9 cellular contexts compared by ENCODE assay signal in genomic region chr2:64114912-64115277, GRCh38. TPM values are rescaled to one million over a fixed set of nuclear protein-coding genes. Genes with fewer than 3 reads are reported as not detected.
DNase-seq lines count a peak whose midpoint lies in the region; ATAC-seq and TF ChIP-seq lines count a peak whose summit lies in the region.
"Had no signal": no experiment of that assay in that cellular context is flagged by ENCODE, and none has a peak within 500 bp of the region (broad histone marks: within the 10 kb centered on the region; RNA-seq: fewer than 3 reads in every experiment).

No MANE protein-coding gene starts in this region.

- H3K27me3 ChIP-seq in body of pancreas = no peaks in the 10 kb centered on the region

- peaks cover 62% of the 10 kb centered on the region for H3K4me1 ChIP-seq in body of pancreas

- no peak overlapping the region for H3K4me3 ChIP-seq in body of pancreas

- DNase-seq in activated CD4-positive, alpha-beta T cell treated with anti-CD3 and anti-CD28 coated beads, Interleukin-2, amount 10 ng/mL, durations not matched to agents 7 days and 5 days = no peak
- DNase-seq in activated CD4-positive, alpha-beta T cell treated with anti-CD3 and anti-CD28 coated beads, Interleukin-2, amount 50 U/mL, for 1 hour = no peak
- DNase-seq in body of pancreas (no peak), substantia nigra (lab: John Stamatoyannopoulos, UW) (no peak), AG20443 (ENCODE audit: low spot score) (no peak), HuH-7.5 (ENCODE audit: low spot score) (no peak)
- DNase-seq in effector CD4-positive, alpha-beta T cell = no peak
- DNase-seq: head of caudate nucleus had no signal

- no peaks in the 10 kb centered on the region for H3K9me3 Mint-ChIP-seq in activated CD4-positive, alpha-beta T cell treated with anti-CD3 and anti-CD28 coated beads, Interleukin-2, amount 10 ng/mL, durations not matched to agents 7 days and 5 days

- H3K27me3 Mint-ChIP-seq in activated CD4-positive, alpha-beta T cell treated with anti-CD3 and anti-CD28 coated beads, Interleukin-2, amount 10 ng/mL, durations not matched to agents 7 days and 5 days = no peaks in the 10 kb centered on the region

- H3K27ac ChIP-seq in body of pancreas (peak overlapping the region; percentile 50 to 80 (median 70)), substantia nigra (ENCODE audit: low read depth, low read length, poor library complexity, severe bottlenecking) (peak overlapping the region; percentile 50)

- H3K36me3 Mint-ChIP-seq in activated CD4-positive, alpha-beta T cell treated with anti-CD3 and anti-CD28 coated beads, Interleukin-2, amount 10 ng/mL, durations not matched to agents 7 days and 5 days (ENCODE audit: low read depth) = peaks cover 9% of the 10 kb centered on the region

- 40 to 53% methylated on average over 3 of the region's 3 CpGs for WGBS in body of pancreas, 2 donors

- no peak overlapping the region for H3K4me3 Mint-ChIP-seq in activated CD4-positive, alpha-beta T cell treated with anti-CD3 and anti-CD28 coated beads, Interleukin-2, amount 10 ng/mL, durations not matched to agents 7 days and 5 days

- CTCF ChIA-PET in activated CD4-positive, alpha-beta T cell treated with anti-CD3 and anti-CD28 coated beads, Interleukin-2, amount 10 ng/mL, durations not matched to agents 7 days and 5 days (lab: Charles Lee) = interaction anchor here (1.1 to 1.5 kb wide), 3 partner anchors 9 to 18 kb away, joined by 4 to 7 read pairs (median 5); no protein-coding TSS in a partner anchor

- no peak for TF ChIP-seq CTCF in body of pancreas (IDR thresholded peaks at IDR 0.05)

- POLR2A ChIA-PET in activated CD4-positive, alpha-beta T cell treated with anti-CD3 and anti-CD28 coated beads, Interleukin-2, amount 10 ng/mL, durations not matched to agents 7 days and 5 days (lab: Charles Lee) = no interaction called here

- intact Hi-C loops in body of pancreas (cut with DNase I) = no loop called here

- H3K27ac Mint-ChIP-seq in activated CD4-positive, alpha-beta T cell treated with anti-CD3 and anti-CD28 coated beads, Interleukin-2, amount 10 ng/mL, durations not matched to agents 7 days and 5 days = peak overlapping the region; percentile 58

- H3K4me1 Mint-ChIP-seq in activated CD4-positive, alpha-beta T cell treated with anti-CD3 and anti-CD28 coated beads, Interleukin-2, amount 10 ng/mL, durations not matched to agents 7 days and 5 days = peaks cover 51% of the 10 kb centered on the region

- H3K36me3 ChIP-seq in body of pancreas (replicated peaks in 1 of 2; ENCODE audit: insufficient read depth in 1 of 2, low read depth in 2 of 2) = no peaks in the 10 kb centered on the region

- no peaks in the 10 kb centered on the region for H3K9me3 ChIP-seq in body of pancreas

- peak; percentile 41 for ATAC-seq in HG03064 (IDR thresholded peaks at IDR 0.05; ENCODE audit: low read depth, unreplicated experiment)
- no peak for ATAC-seq in body of pancreas

- TF ChIP-seq POLR2A in body of pancreas (IDR thresholded peaks at IDR 0.05) = no peak

RNA-seq across cellular contexts. Expression of gene PELI1, which starts 29.3 kb away (rescaled TPM):
- 10 to 100 TPM; 25.6 to 29.8 TPM for total RNA-seq in activated CD4-positive, alpha-beta T cell treated with anti-CD3 and anti-CD28 coated beads, Interleukin-2, amount 10 ng/mL, durations not matched to agents 7 days and 5 days
- total RNA-seq in body of pancreas = 10 to 100 TPM in 1 of 2 donors, 1 to 10 TPM in 1; 6.3 to 16.6 TPM
